14 cellular contexts compared by ENCODE assay signal in genomic region chr3:66488492-66488891, GRCh38. TPM values are rescaled to one million over a fixed set of nuclear protein-coding genes. Genes with fewer than 3 reads are reported as not detected.
A peak's percentile ranks its signal among the peaks of the same experiment; 100 is the strongest.
DNase-seq lines count a peak whose midpoint lies in the region; ATAC-seq and TF ChIP-seq lines count a peak whose summit lies in the region.
"Had no signal": no experiment of that assay in that cellular context is flagged by ENCODE, and none has a peak within 500 bp of the region (broad histone marks: within the 10 kb centered on the region; RNA-seq: fewer than 3 reads in every experiment).

No MANE protein-coding gene starts in this region.

- peak overlapping the region in 1 of 2 experiments; percentile 2 for H3K18ac ChIP-seq in mesenchymal stem cell (ENCODE audit: low read depth in 1 of 2, low read length in 2 of 2)

- CTCF ChIA-PET in T-cell (lab: Charles Lee): no interaction called here
- CTCF ChIA-PET in PC-3 (lab: Charles Lee): no interaction called here

- no peak overlapping the region for H3K4me2 ChIP-seq in mesenchymal stem cell (ENCODE audit: low read length, poor library complexity, severe bottlenecking)
- H3K4me2 ChIP-seq in PC-3 (ENCODE audit: low read length): no peak overlapping the region

- ATAC-seq in natural killer cell treated with Interleukin-12 subunit alpha and Interleukin-12 subunit beta and Interleukin-15 and Interleukin-18, amount 100 ng/mL, for 72 hours: no peak
- ATAC-seq in natural killer cell: no peak
- ATAC-seq in T-cell (replicated peaks in 1 of 4): peak in 2 of 4 experiments; percentile 48 to 50
- no peak for ATAC-seq in PC-3
- no peak for ATAC-seq in GM18519 (IDR thresholded peaks at IDR 0.05; ENCODE audit: low FRiP score, unreplicated experiment)
- ATAC-seq: body of pancreas, HepG2, right cardiac atrium had no signal

- H3K9me2 ChIP-seq in PC-3 (replicated peaks; ENCODE audit: low read length): no peaks in the 10 kb centered on the region

- no peaks in the 10 kb centered on the region for H3F3A ChIP-seq in PC-3 (ENCODE audit: low read length, unreplicated experiment)

- H3K36me3 ChIP-seq in mesenchymal stem cell (ENCODE audit: control insufficient read depth in 1 of 2, insufficient read depth in 2 of 2, low read depth in 1 of 2, low read length in 2 of 2): peaks cover 0 to 3% of the 10 kb centered on the region in 2 experiments
- H3K36me3 ChIP-seq in PC-3 (ENCODE audit: low read depth, low read length): no peaks in the 10 kb centered on the region

- no peaks in the 10 kb centered on the region for H3K27me3 ChIP-seq in mesenchymal stem cell (ENCODE audit: control insufficient read depth in 1 of 2, insufficient read depth in 1 of 2, low read length in 2 of 2)
- no peaks in the 10 kb centered on the region for H3K27me3 ChIP-seq in PC-3 (ENCODE audit: low read length)
- H3K27me3 ChIP-seq: body of pancreas had no signal

- H4K20me1 ChIP-seq in PC-3 (ENCODE audit: low read length): no peaks in the 10 kb centered on the region

- H3K27ac ChIP-seq in mesenchymal stem cell (ENCODE audit: low read length, poor library complexity, severe bottlenecking): no peak overlapping the region
- no peak overlapping the region for H3K27ac ChIP-seq in PC-3 (ENCODE audit: low read length)

- BruUV-seq in PC-3 (replicated peaks; lab: Mats Ljungman, UMichigan): no TSS peak

- no peaks in the 10 kb centered on the region for H3K79me2 ChIP-seq in PC-3 (ENCODE audit: low read length)

- peaks cover 3 to 11% of the 10 kb centered on the region in 2 donors for H3K27me3 Mint-ChIP-seq in natural killer cell treated with Interleukin-12 subunit alpha and Interleukin-12 subunit beta and Interleukin-15 and Interleukin-18, amount 100 ng/mL, for 72 hours
- peaks cover 5 to 34% of the 10 kb centered on the region in 2 donors for H3K27me3 Mint-ChIP-seq in natural killer cell (ENCODE audit: low read depth in 2 of 2)
- H3K27me3 Mint-ChIP-seq in T-cell: no peaks in the 10 kb centered on the region

- H2AFZ ChIP-seq in mesenchymal stem cell (ENCODE audit: low read depth, low read length) (no peak overlapping the region), PC-3 (ENCODE audit: low read length) (no peak overlapping the region)

- no peak overlapping the region for H3K14ac ChIP-seq in mesenchymal stem cell (ENCODE audit: low read length in 2 of 2)

- peak overlapping the region; percentile 16 to 33 for H2BK12ac ChIP-seq in mesenchymal stem cell (ENCODE audit: low read length in 2 of 2)

- H4K91ac ChIP-seq in mesenchymal stem cell (ENCODE audit: low read length): peak overlapping the region; percentile 0

- H4K8ac ChIP-seq in mesenchymal stem cell (ENCODE audit: low read length): no peak overlapping the region

- H3K4me1 Mint-ChIP-seq in natural killer cell treated with Interleukin-12 subunit alpha and Interleukin-12 subunit beta and Interleukin-15 and Interleukin-18, amount 100 ng/mL, for 72 hours (ENCODE audit: low read depth in 2 of 2): peaks cover 29 to 45% of the 10 kb centered on the region in 2 donors
- H3K4me1 Mint-ChIP-seq in natural killer cell: peaks cover under 1 to 11% of the 10 kb centered on the region in 2 donors
- H3K4me1 Mint-ChIP-seq in T-cell: peaks cover 86 to 91% (median 88%) of the 10 kb centered on the region in 3 donors

- no peak overlapping the region for H2BK15ac ChIP-seq in mesenchymal stem cell (ENCODE audit: low read depth, poor library complexity, severe bottlenecking)

- no peak overlapping the region for H2BK120ac ChIP-seq in mesenchymal stem cell (ENCODE audit: low read depth, low read length)

- H3K9me3 ChIP-seq in mesenchymal stem cell (ENCODE audit: control insufficient read depth, low read length) (no peaks in the 10 kb centered on the region), PC-3 (ENCODE audit: low read length) (no peaks in the 10 kb centered on the region)
- H3K9me3 ChIP-seq: body of pancreas had no signal

- 93% methylated on average over 4 of the region's 4 CpGs for WGBS in mesenchymal stem cell

- no peak overlapping the region for H3K4me3 Mint-ChIP-seq in natural killer cell treated with Interleukin-12 subunit alpha and Interleukin-12 subunit beta and Interleukin-15 and Interleukin-18, amount 100 ng/mL, for 72 hours
- H3K4me3 Mint-ChIP-seq in natural killer cell (no peak overlapping the region), T-cell (peak overlapping the region in 1 of 3 donors; percentile 54)
- H3K4me3 Mint-ChIP-seq: mesothelial cell of epicardium, type B pancreatic cell had no signal

- peaks cover 3% of the 10 kb centered on the region for H3K79me1 ChIP-seq in mesenchymal stem cell (replicated peaks; ENCODE audit: low read length, poor library complexity, severe bottlenecking)

- no peak overlapping the region for H2AK5ac ChIP-seq in mesenchymal stem cell (ENCODE audit: low read length, severe bottlenecking)

- H3K23ac ChIP-seq in mesenchymal stem cell (ENCODE audit: low read length in 2 of 2): no peak overlapping the region

- POLR2A ChIA-PET in T-cell (lab: Charles Lee) (no interaction called here), PC-3 (lab: Charles Lee; ENCODE audit: unreplicated experiment) (no interaction called here)

- no peaks in the 10 kb centered on the region for H3K36me3 Mint-ChIP-seq in natural killer cell treated with Interleukin-12 subunit alpha and Interleukin-12 subunit beta and Interleukin-15 and Interleukin-18, amount 100 ng/mL, for 72 hours
- no peaks in the 10 kb centered on the region for H3K36me3 Mint-ChIP-seq in natural killer cell
- peaks cover 8% of the 10 kb centered on the region for H3K36me3 Mint-ChIP-seq in T-cell
- H3K36me3 Mint-ChIP-seq: mesothelial cell of epicardium had no signal

- H2BK5ac ChIP-seq in mesenchymal stem cell (ENCODE audit: low read depth, low read length, poor library complexity, severe bottlenecking): no peak overlapping the region

- no peaks in the 10 kb centered on the region for H3K9me3 Mint-ChIP-seq in natural killer cell treated with Interleukin-12 subunit alpha and Interleukin-12 subunit beta and Interleukin-15 and Interleukin-18, amount 100 ng/mL, for 72 hours
- H3K9me3 Mint-ChIP-seq in natural killer cell: no peaks in the 10 kb centered on the region
- H3K9me3 Mint-ChIP-seq in T-cell: no peaks in the 10 kb centered on the region
- H3K9me3 Mint-ChIP-seq: mesothelial cell of epicardium had no signal

- no peak for DNase-seq in natural killer cell treated with Interleukin-12 subunit alpha and Interleukin-12 subunit beta and Interleukin-15 and Interleukin-18, amount 100 ng/mL, for 72 hours (ENCODE audit: low spot score)
- DNase-seq in natural killer cell (no peak), T-cell (no peak), mesenchymal stem cell (no peak), NCI-H1694 treated with DMSO at 0.1 percent for 48 hours (lab: John Stamatoyannopoulos, UW) (no peak), PC-3 (no peak), GOT3 (lab: John Stamatoyannopoulos, UW) (no peak)
- DNase-seq: body of pancreas, NCI-H1694, right cardiac atrium had no signal

- H3K4me1 ChIP-seq in mesenchymal stem cell (ENCODE audit: control insufficient read depth, insufficient read depth, low read depth, low read length) (peaks cover 15% of the 10 kb centered on the region), PC-3 (ENCODE audit: insufficient read depth, low read length) (no peaks in the 10 kb centered on the region)

- H3K4ac ChIP-seq in mesenchymal stem cell (ENCODE audit: low read depth in 1 of 2, low read length in 2 of 2): peak overlapping the region in 1 of 2 experiments; percentile 47

- intact Hi-C loops in natural killer cell (cut with micrococcal nuclease): no loop called here
- intact Hi-C loops in PC-3 (cut with micrococcal nuclease): no loop called here

- peak overlapping the region; percentile 56 to 74 for H3K27ac Mint-ChIP-seq in natural killer cell treated with Interleukin-12 subunit alpha and Interleukin-12 subunit beta and Interleukin-15 and Interleukin-18, amount 100 ng/mL, for 72 hours
- H3K27ac Mint-ChIP-seq in natural killer cell: no peak overlapping the region
- peak overlapping the region; percentile 95 to 96 for H3K27ac Mint-ChIP-seq in T-cell
- H3K27ac Mint-ChIP-seq: mesothelial cell of epicardium, type B pancreatic cell had no signal

- H3K4me3 ChIP-seq in mesenchymal stem cell (ENCODE audit: insufficient read depth in 1 of 2, low read depth in 1 of 2, low read length in 2 of 2) (no peak overlapping the region), PC-3 (ENCODE audit: low read length) (no peak overlapping the region)
- H3K4me3 ChIP-seq: body of pancreas had no signal

- no peak for TF ChIP-seq CTCF in natural killer cell (IDR thresholded peaks at IDR 0.05)
- TF ChIP-seq CTCF in PC-3 (conservative IDR thresholded peaks at IDR 0.05; ENCODE audit: low read depth, low read length): no peak

- no peak overlapping the region for H3K9ac ChIP-seq in mesenchymal stem cell (ENCODE audit: low read length)
- H3K9ac ChIP-seq in PC-3 (ENCODE audit: low read length): no peak overlapping the region

RNA-seq across cellular contexts. Expression of gene LRIG1, which starts 12.3 kb away (rescaled TPM):
- 10 to 100 TPM; 21.6 to 41.1 TPM for total RNA-seq in natural killer cell treated with Interleukin-12 subunit alpha and Interleukin-12 subunit beta and Interleukin-15 and Interleukin-18, amount 100 ng/mL, for 72 hours
- total RNA-seq in natural killer cell (10 to 100 TPM in 1 of 3 donors, 1 to 10 TPM in 2; 5.5 to 10.6 (median 8.5) TPM), T-cell (10 to 100 TPM; 33.5 to 49.8 (median 41.1) TPM), PC-3 (2014; rRNA removed) (2.2 and 2.9 TPM in 2 replicates)
- polyA plus RNA-seq in mesenchymal stem cell (2013, experiment 1 of 2): 11.6 TPM
- 12.2 TPM for polyA plus RNA-seq in mesenchymal stem cell (2013, experiment 2 of 2)

Comparison
In these comparisons a context has a peak if more than half of its experiments do, and no peak if none do; other contexts are left out.
1. H3K27ac Mint-ChIP-seq: peak in natural killer cell treated with Interleukin-12 subunit alpha and Interleukin-12 subunit beta and Interleukin-15 and Interleukin-18, amount 100 ng/mL, for 72 hours (2 of 2) and T-cell (2 of 2); none in natural killer cell (0 of 2).